23 cellular contexts compared by ENCODE assay signal in the genomic region with DNA sequence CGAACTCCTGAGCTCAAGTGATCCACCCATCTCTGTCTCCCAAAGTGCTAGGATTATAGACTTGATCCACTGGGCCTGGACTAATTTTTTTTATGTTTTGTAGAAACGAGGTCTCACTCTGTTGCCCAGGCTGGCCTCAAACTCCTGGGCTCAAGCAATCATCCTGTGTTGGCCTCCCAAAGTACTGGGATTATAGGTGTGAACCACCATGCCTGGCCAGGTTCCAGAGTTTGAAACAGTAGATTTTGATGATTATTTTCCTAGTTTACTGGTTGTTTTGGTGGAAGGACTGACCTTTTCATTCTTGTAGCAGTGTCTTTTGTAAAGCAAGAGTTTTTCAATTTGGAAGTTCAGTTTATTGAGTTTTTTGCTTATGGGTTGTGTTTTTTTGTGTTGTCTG. TPM values are rescaled to one million over a fixed set of nuclear protein-coding genes. Genes with fewer than 3 reads are reported as not detected.
DNase-seq lines count a peak whose midpoint lies in the region; ATAC-seq, FAIRE-seq and TF ChIP-seq lines count a peak whose summit lies in the region.
"Had no signal": no experiment of that assay in that cellular context is flagged by ENCODE, and none has a peak within 500 bp of the region (broad histone marks: within the 10 kb centered on the region; RNA-seq: fewer than 3 reads in every experiment).

No MANE protein-coding gene starts in this region.

- no peaks in the 10 kb centered on the region for H4K20me1 ChIP-seq in HepG2 (ENCODE audit: insufficient read depth, low read length)

- WGBS in HepG2 (ENCODE audit: low lambda C conversion rate) = 89% methylated on average over 2 of the region's 2 CpGs
- 83% methylated on average over 1 of the region's 2 CpGs for WGBS in right lobe of liver (ENCODE audit: insufficient coverage, low coverage, low lambda C conversion rate, missing lambda C conversion rate)

- TF ChIP-seq EP300 in HepG2 (IDR thresholded peaks at IDR 0.05; ENCODE audit: low read depth in 2 of 2, low read length in 2 of 2) = no peak
- TF ChIP-seq EP300 in HepG2 (CRISPR knock-in tag; IDR thresholded peaks at IDR 0.05; ENCODE audit: borderline replicate concordance) = no peak

- H3K4me2 ChIP-seq in HepG2 (ENCODE audit: low read depth, low read length) = no peak overlapping the region
- H3K4me2 ChIP-seq: A549 had no signal

- no TSS peak for BruUV-seq in HepG2 (replicated peaks; lab: Mats Ljungman, UMichigan)

- H3K27ac Mint-ChIP-seq in mesothelial cell of epicardium = peak overlapping the region; percentile 28
- H3K27ac Mint-ChIP-seq in glutamatergic neuron (ENCODE audit: unreplicated experiment) = no peak overlapping the region
- H3K27ac Mint-ChIP-seq: CD4-positive, alpha-beta T cell; HFFc6 had no signal

- DNase-seq in HepG2 (ENCODE audit: low spot score) = no peak
- no peak for DNase-seq in right lobe of liver
- DNase-seq in mesothelial cell of epicardium (ENCODE audit: low spot score in 2 of 2, unreplicated experiment in 2 of 2) = no peak
- peak; percentile 13 to 16 for DNase-seq in vagina (ENCODE audit: extremely low spot score in 2 of 2)
- DNase-seq in glutamatergic neuron = no peak
- DNase-seq in NCI-H2029 (lab: John Stamatoyannopoulos, UW) = no peak
- DNase-seq: AML-193; Caco-2; CD4-positive, alpha-beta T cell; GM23248; HFFc6 had no signal

- TF ChIP-seq CTCF in HepG2 (CRISPR knock-in tag; IDR thresholded peaks at IDR 0.05) = no peak
- TF ChIP-seq CTCF in right lobe of liver (IDR thresholded peaks at IDR 0.05) = no peak
- TF ChIP-seq CTCF in mesothelial cell of epicardium (IDR thresholded peaks at IDR 0.05; ENCODE audit: unreplicated experiment) = no peak
- TF ChIP-seq CTCF in vagina (IDR thresholded peaks at IDR 0.05) = no peak
- no peak for TF ChIP-seq CTCF in glutamatergic neuron (IDR thresholded peaks at IDR 0.05; ENCODE audit: partially characterized antibody, unreplicated experiment)

- H3K27ac ChIP-seq in HepG2 (ENCODE audit: extremely low read length, insufficient read depth, low read length) = peak overlapping the region; percentile 55
- H3K27ac ChIP-seq in right lobe of liver = no peak overlapping the region
- H3K27ac ChIP-seq in vagina = no peak overlapping the region
- H3K27ac ChIP-seq: 22Rv1, A549, C4-2B, GM23248 had no signal

- no peak overlapping the region for H3K4me3 Mint-ChIP-seq in mesothelial cell of epicardium
- H3K4me3 Mint-ChIP-seq in glutamatergic neuron (ENCODE audit: unreplicated experiment) = no peak overlapping the region
- H3K4me3 Mint-ChIP-seq: CD4-positive, alpha-beta T cell; HFFc6; IgD-negative memory B cell had no signal

- no peak overlapping the region for H2AFZ ChIP-seq in HepG2 (ENCODE audit: low read length)
- H2AFZ ChIP-seq: GM23248 had no signal

- H3K9ac ChIP-seq in HepG2 (ENCODE audit: insufficient read depth, low read depth, low read length) = no peak overlapping the region
- H3K9ac ChIP-seq: GM23248 had no signal

- H3K4me1 Mint-ChIP-seq in mesothelial cell of epicardium (peaks cover 3% of the 10 kb centered on the region), glutamatergic neuron (ENCODE audit: low read depth, unreplicated experiment) (peaks cover 4% of the 10 kb centered on the region)

- ATAC-seq in HepG2 = no peak
- no peak for ATAC-seq in right lobe of liver
- ATAC-seq: A549 had no signal

- POLR2A ChIA-PET in HepG2 (lab: Yijun Ruan, JAX) = interaction anchor here (0.7 to 1.9 kb wide), 3 partner anchors 13 to 17 kb away, joined by 3 to 17 read pairs (median 7); a partner anchor contains a TSS

- TF ChIP-seq POLR2A in HepG2 (IDR thresholded peaks at IDR 0.05; ENCODE audit: insufficient read depth in 1 of 2, low read depth in 2 of 2, low read length in 2 of 2) (no peak), right lobe of liver (IDR thresholded peaks at IDR 0.05) (no peak), vagina (IDR thresholded peaks at IDR 0.05) (no peak)

- peaks cover 26% of the 10 kb centered on the region for H3K9me3 Mint-ChIP-seq in mesothelial cell of epicardium
- H3K9me3 Mint-ChIP-seq in glutamatergic neuron (ENCODE audit: unreplicated experiment) = no peaks in the 10 kb centered on the region
- H3K9me3 Mint-ChIP-seq: HFFc6, IgD-negative memory B cell had no signal

- in situ Hi-C loops in HepG2 (cut with HindIII; ENCODE audit: extremely low pct_ligation_motif_present, low pct_unique_long_range_greater_than_20kb) = no loop called here

- H3K27me3 Mint-ChIP-seq in mesothelial cell of epicardium (ENCODE audit: low read depth) (no peaks in the 10 kb centered on the region), glutamatergic neuron (ENCODE audit: unreplicated experiment) (peaks cover 4% of the 10 kb centered on the region)
- H3K27me3 Mint-ChIP-seq: CD4-positive, alpha-beta T cell; IgD-negative memory B cell had no signal

- TF ChIP-seq RAD21 in HepG2 (CRISPR knock-in tag; IDR thresholded peaks at IDR 0.05) = no peak

- H3K36me3 ChIP-seq in HepG2 (replicated peaks in 1 of 2; ENCODE audit: control insufficient read depth in 1 of 2, insufficient read depth in 2 of 2, low read length in 2 of 2) (peaks cover 1 to 7% of the 10 kb centered on the region in 2 experiments), right lobe of liver (no peaks in the 10 kb centered on the region), vagina (no peaks in the 10 kb centered on the region)
- H3K36me3 ChIP-seq: HAP-1 had no signal

- no peaks in the 10 kb centered on the region for H3K27me3 ChIP-seq in HepG2 (ENCODE audit: control insufficient read depth in 1 of 2, insufficient read depth in 2 of 2, low read length in 2 of 2)
- no peaks in the 10 kb centered on the region for H3K27me3 ChIP-seq in right lobe of liver
- no peaks in the 10 kb centered on the region for H3K27me3 ChIP-seq in vagina

- H3K4me3 ChIP-seq in HepG2 (replicated peaks in 1 of 3; ENCODE audit: insufficient read depth in 1 of 3, low read depth in 2 of 3, low read length in 3 of 3) = no peak overlapping the region
- no peak overlapping the region for H3K4me3 ChIP-seq in right lobe of liver
- no peak overlapping the region for H3K4me3 ChIP-seq in vagina
- H3K4me3 ChIP-seq: A549, GM23248, HAP-1 had no signal

- H3K4me1 ChIP-seq in HepG2 (ENCODE audit: insufficient read depth, low read length) (peaks cover 34% of the 10 kb centered on the region), right lobe of liver (peaks cover 0 to 4% (median 0%) of the 10 kb centered on the region in 4 donors), vagina (peaks cover 14% of the 10 kb centered on the region)
- H3K4me1 ChIP-seq: A549, Caco-2 had no signal

- peaks cover 97% of the 10 kb centered on the region for H3K79me2 ChIP-seq in HepG2 (ENCODE audit: insufficient read depth, low read length)

- H3K36me3 Mint-ChIP-seq in mesothelial cell of epicardium (peaks cover 30% of the 10 kb centered on the region), glutamatergic neuron (ENCODE audit: unreplicated experiment) (no peaks in the 10 kb centered on the region)

- CTCF ChIA-PET in HepG2 (lab: Yijun Ruan, JAX; ENCODE audit: low intra/inter-chr PET ratio, low total read pairs) = no interaction called here

- peak; percentile 8 for FAIRE-seq in HepG2 (lab: Jason Lieb, UNC)
- FAIRE-seq: A549, D721Med, G401.6, GM12891, GM19239, HTR-8/SVneo had no signal

- intact Hi-C loops in HepG2 (cut with micrococcal nuclease; ENCODE audit: unreplicated experiment) = no loop called here
- intact Hi-C loops in right lobe of liver (cut with DNase I) = no loop called here
- intact Hi-C loops in vagina (cut with DNase I) = no loop called here

- H3K9me3 ChIP-seq in HepG2 (ENCODE audit: low read length) (no peaks in the 10 kb centered on the region), right lobe of liver (no peaks in the 10 kb centered on the region), vagina (no peaks in the 10 kb centered on the region)
- H3K9me3 ChIP-seq: A549, Caco-2 had no signal

RNA-seq across cellular contexts. Expression of a gene that starts 15.0 kb away (rescaled TPM):
- total RNA-seq in HepG2 (2016; rRNA removed; fragmentation: Illumina TruSeq; extraction: Trizol) (51.3 and 61.3 TPM in 2 replicates), right lobe of liver (10 to 100 TPM; 17.1 to 22.8 (median 19.2) TPM), mesothelial cell of epicardium (67.8 to 74.4 TPM (median 69.5 TPM) in 3 replicates), vagina (75.6 TPM), glutamatergic neuron (ENCODE audit: unreplicated experiment) (72.5 TPM)
- total RNA-seq in HepG2 (2016; cell fraction: cytosol; rRNA removed; fragmentation: Illumina TruSeq; extraction: Trizol; ENCODE audit: low read depth) = 14.3 and 17.6 TPM in 2 replicates
- 52.6 and 55.2 TPM in 2 replicates for total RNA-seq in HepG2 (2016; cell fraction: insoluble cytoplasmic fraction; rRNA removed; fragmentation: Illumina TruSeq; extraction: Trizol)
- total RNA-seq in HepG2 (2016; cell fraction: membrane; rRNA removed; fragmentation: Illumina TruSeq; extraction: Trizol) = 20.5 and 20.9 TPM in 2 replicates
- 68.3 and 86.3 TPM in 2 replicates for total RNA-seq in HepG2 (2016; cell fraction: nucleus; rRNA removed; fragmentation: Illumina TruSeq; extraction: Trizol)
- 10.2 and 12.0 TPM in 2 replicates for polyA plus RNA-seq in HepG2 (2011; rRNA removed)
- polyA plus RNA-seq in HepG2 (2011; cell fraction: cytosol; rRNA removed) = 5.5 and 7.0 TPM in 2 replicates
- polyA plus RNA-seq in HepG2 (2011; cell fraction: nucleus; rRNA removed) = 68.4 and 82.0 TPM in 2 replicates
- polyA plus RNA-seq in HepG2 (2012) = 19.1 and 30.8 TPM in 2 replicates
- 3.8 and 4.8 TPM in 2 replicates for polyA plus RNA-seq in HepG2 (2016; cell fraction: cytosol; fragmentation: Illumina TruSeq; extraction: Trizol; ENCODE audit: low read depth)
- 30.8 and 43.5 TPM in 2 replicates for polyA plus RNA-seq in HepG2 (2016; cell fraction: insoluble cytoplasmic fraction; fragmentation: Illumina TruSeq; extraction: Trizol; ENCODE audit: low read depth)
- 8.6 and 10.2 TPM in 2 replicates for polyA plus RNA-seq in HepG2 (2016; cell fraction: membrane; fragmentation: Illumina TruSeq; extraction: Trizol; ENCODE audit: low read depth)
- 146 and 156 TPM in 2 replicates for polyA plus RNA-seq in HepG2 (2016; cell fraction: nucleus; fragmentation: Illumina TruSeq; extraction: Trizol; ENCODE audit: insufficient read depth, low read depth)
- polyA minus RNA-seq in HepG2 (2011; rRNA and poly(A)+ RNA removed; ENCODE audit: low replicate concordance) = 17.9 and 49.9 TPM in 2 replicates
- 22.2 and 23.7 TPM in 2 replicates for polyA minus RNA-seq in HepG2 (2011; cell fraction: cytosol; rRNA and poly(A)+ RNA removed)
- polyA minus RNA-seq in HepG2 (2011; cell fraction: nucleus; rRNA and poly(A)+ RNA removed) = 47.6 and 50.8 TPM in 2 replicates

RNA-seq across cellular contexts. Expression of a gene that starts 20.8 kb away (rescaled TPM):
- 0.18 and 0.62 TPM in 2 replicates for total RNA-seq in HepG2 (2016; rRNA removed; fragmentation: Illumina TruSeq; extraction: Trizol)
- 0.30 and 0.44 TPM in 2 replicates for total RNA-seq in HepG2 (2016; cell fraction: cytosol; rRNA removed; fragmentation: Illumina TruSeq; extraction: Trizol; ENCODE audit: low read depth)
- 0.22 and 0.82 TPM in 2 replicates for total RNA-seq in HepG2 (2016; cell fraction: insoluble cytoplasmic fraction; rRNA removed; fragmentation: Illumina TruSeq; extraction: Trizol)
- total RNA-seq in HepG2 (2016; cell fraction: membrane; rRNA removed; fragmentation: Illumina TruSeq; extraction: Trizol) = 0.62 and 0.77 TPM in 2 replicates
- 0.94 and 1.2 TPM in 2 replicates for total RNA-seq in HepG2 (2016; cell fraction: nucleus; rRNA removed; fragmentation: Illumina TruSeq; extraction: Trizol)
- polyA plus RNA-seq in HepG2 (2011; rRNA removed) = 0.59 and 0.63 TPM in 2 replicates
- polyA plus RNA-seq in HepG2 (2011; cell fraction: cytosol; rRNA removed) = 0.06 and 0.16 TPM in 2 replicates
- 2.4 and 3.5 TPM in 2 replicates for polyA plus RNA-seq in HepG2 (2011; cell fraction: nucleus; rRNA removed)
- polyA plus RNA-seq in HepG2 (2012) = 0.16 and 0.23 TPM in 2 replicates
- polyA plus RNA-seq in HepG2 (2016; cell fraction: cytosol; fragmentation: Illumina TruSeq; extraction: Trizol; ENCODE audit: low read depth) = 0.15 and 0.20 TPM in 2 replicates
- not detected in 2 replicates for polyA plus RNA-seq in HepG2 (2016; cell fraction: insoluble cytoplasmic fraction; fragmentation: Illumina TruSeq; extraction: Trizol; ENCODE audit: low read depth)
- polyA plus RNA-seq in HepG2 (2016; cell fraction: membrane; fragmentation: Illumina TruSeq; extraction: Trizol; ENCODE audit: low read depth) = 0.30 TPM in 1 of 2 replicates, not detected in the other
- 2.0 and 2.2 TPM in 2 replicates for polyA plus RNA-seq in HepG2 (2016; cell fraction: nucleus; fragmentation: Illumina TruSeq; extraction: Trizol; ENCODE audit: insufficient read depth, low read depth)
- 1.8 TPM in 1 of 2 replicates, not detected in the other for polyA minus RNA-seq in HepG2 (2011; rRNA and poly(A)+ RNA removed; ENCODE audit: low replicate concordance)
- polyA minus RNA-seq in HepG2 (2011; cell fraction: cytosol; rRNA and poly(A)+ RNA removed) = not detected in 2 replicates
- 3.0 and 4.8 TPM in 2 replicates for polyA minus RNA-seq in HepG2 (2011; cell fraction: nucleus; rRNA and poly(A)+ RNA removed)
- total RNA-seq in right lobe of liver = not detected
- not detected in 3 replicates for total RNA-seq in mesothelial cell of epicardium
- not detected for total RNA-seq in vagina
- total RNA-seq in glutamatergic neuron (ENCODE audit: unreplicated experiment) = not detected
- total RNA-seq: CD4-positive, alpha-beta T cell; GM23248; H4; HFFc6 had no signal
- polyA plus RNA-seq: A549, BJ, GM23248, IgD-negative memory B cell had no signal

RNA-seq across cellular contexts. Expression of a gene that starts 46.1 kb away (rescaled TPM):
- total RNA-seq in HepG2 (2016; rRNA removed; fragmentation: Illumina TruSeq; extraction: Trizol) (not detected in 2 replicates), right lobe of liver (under 1 TPM in 1 of 6 experiments, not detected in 5; 0.76 TPM), mesothelial cell of epicardium (0.29 TPM in 1 of 3 replicates, not detected in the others), vagina (not detected), glutamatergic neuron (ENCODE audit: unreplicated experiment) (0.76 TPM)
- not detected in 2 replicates for total RNA-seq in HepG2 (2016; cell fraction: cytosol; rRNA removed; fragmentation: Illumina TruSeq; extraction: Trizol; ENCODE audit: low read depth)
- total RNA-seq in HepG2 (2016; cell fraction: insoluble cytoplasmic fraction; rRNA removed; fragmentation: Illumina TruSeq; extraction: Trizol) = not detected in 2 replicates
- total RNA-seq in HepG2 (2016; cell fraction: membrane; rRNA removed; fragmentation: Illumina TruSeq; extraction: Trizol) = not detected in 2 replicates
- total RNA-seq in HepG2 (2016; cell fraction: nucleus; rRNA removed; fragmentation: Illumina TruSeq; extraction: Trizol) = not detected in 2 replicates
- polyA plus RNA-seq in HepG2 (2011; rRNA removed) = not detected in 2 replicates
- not detected in 2 replicates for polyA plus RNA-seq in HepG2 (2011; cell fraction: cytosol; rRNA removed)
- 0.21 and 0.71 TPM in 2 replicates for polyA plus RNA-seq in HepG2 (2011; cell fraction: nucleus; rRNA removed)
- polyA plus RNA-seq in HepG2 (2012) = 0.21 TPM in 1 of 2 replicates, not detected in the other
- not detected in 2 replicates for polyA plus RNA-seq in HepG2 (2016; cell fraction: cytosol; fragmentation: Illumina TruSeq; extraction: Trizol; ENCODE audit: low read depth)
- polyA plus RNA-seq in HepG2 (2016; cell fraction: insoluble cytoplasmic fraction; fragmentation: Illumina TruSeq; extraction: Trizol; ENCODE audit: low read depth) = not detected in 2 replicates
- polyA plus RNA-seq in HepG2 (2016; cell fraction: membrane; fragmentation: Illumina TruSeq; extraction: Trizol; ENCODE audit: low read depth) = not detected in 2 replicates
- polyA plus RNA-seq in HepG2 (2016; cell fraction: nucleus; fragmentation: Illumina TruSeq; extraction: Trizol; ENCODE audit: insufficient read depth, low read depth) = 0.45 TPM in 1 of 2 replicates, not detected in the other
- not detected in 2 replicates for polyA minus RNA-seq in HepG2 (2011; rRNA and poly(A)+ RNA removed; ENCODE audit: low replicate concordance)
- polyA minus RNA-seq in HepG2 (2011; cell fraction: cytosol; rRNA and poly(A)+ RNA removed) = not detected in 2 replicates
- not detected in 2 replicates for polyA minus RNA-seq in HepG2 (2011; cell fraction: nucleus; rRNA and poly(A)+ RNA removed)
- total RNA-seq: CD4-positive, alpha-beta T cell had no signal
- polyA plus RNA-seq: IgD-negative memory B cell had no signal

RNA-seq across cellular contexts. Expression of a gene that starts 51.8 kb away (rescaled TPM):
- 120 and 143 TPM in 2 replicates for total RNA-seq in HepG2 (2016; rRNA removed; fragmentation: Illumina TruSeq; extraction: Trizol)
- 60.4 and 70.3 TPM in 2 replicates for total RNA-seq in HepG2 (2016; cell fraction: cytosol; rRNA removed; fragmentation: Illumina TruSeq; extraction: Trizol; ENCODE audit: low read depth)
- 129 and 145 TPM in 2 replicates for total RNA-seq in HepG2 (2016; cell fraction: insoluble cytoplasmic fraction; rRNA removed; fragmentation: Illumina TruSeq; extraction: Trizol)
- total RNA-seq in HepG2 (2016; cell fraction: membrane; rRNA removed; fragmentation: Illumina TruSeq; extraction: Trizol) = 63.1 and 70.2 TPM in 2 replicates
- total RNA-seq in HepG2 (2016; cell fraction: nucleus; rRNA removed; fragmentation: Illumina TruSeq; extraction: Trizol) = 47.8 and 63.8 TPM in 2 replicates
- 159 and 181 TPM in 2 replicates for polyA plus RNA-seq in HepG2 (2011; rRNA removed)
- 124 and 244 TPM in 2 replicates for polyA plus RNA-seq in HepG2 (2011; cell fraction: cytosol; rRNA removed)
- 150 and 188 TPM in 2 replicates for polyA plus RNA-seq in HepG2 (2011; cell fraction: nucleus; rRNA removed)
- polyA plus RNA-seq in HepG2 (2012) = 66.3 and 104 TPM in 2 replicates
- 67.3 and 70.6 TPM in 2 replicates for polyA plus RNA-seq in HepG2 (2016; cell fraction: cytosol; fragmentation: Illumina TruSeq; extraction: Trizol; ENCODE audit: low read depth)
- polyA plus RNA-seq in HepG2 (2016; cell fraction: insoluble cytoplasmic fraction; fragmentation: Illumina TruSeq; extraction: Trizol; ENCODE audit: low read depth) = 125 and 141 TPM in 2 replicates
- 61.9 and 66.8 TPM in 2 replicates for polyA plus RNA-seq in HepG2 (2016; cell fraction: membrane; fragmentation: Illumina TruSeq; extraction: Trizol; ENCODE audit: low read depth)
- polyA plus RNA-seq in HepG2 (2016; cell fraction: nucleus; fragmentation: Illumina TruSeq; extraction: Trizol; ENCODE audit: insufficient read depth, low read depth) = 98.1 and 122 TPM in 2 replicates
- 36.0 and 80.8 TPM in 2 replicates for polyA minus RNA-seq in HepG2 (2011; rRNA and poly(A)+ RNA removed; ENCODE audit: low replicate concordance)
- 35.0 and 38.4 TPM in 2 replicates for polyA minus RNA-seq in HepG2 (2011; cell fraction: cytosol; rRNA and poly(A)+ RNA removed)
- polyA minus RNA-seq in HepG2 (2011; cell fraction: nucleus; rRNA and poly(A)+ RNA removed) = 27.8 and 28.0 TPM in 2 replicates
- 100 to 1,000 TPM; 198 to 587 (median 295) TPM for total RNA-seq in right lobe of liver
- 80.0 to 85.3 TPM (median 80.3 TPM) in 3 replicates for total RNA-seq in mesothelial cell of epicardium
- total RNA-seq in vagina = 167 TPM
- 95.9 TPM for total RNA-seq in glutamatergic neuron (ENCODE audit: unreplicated experiment)

RNA-seq across cellular contexts. Expression of a gene that starts 59.4 kb away (rescaled TPM):
- total RNA-seq in HepG2 (2016; rRNA removed; fragmentation: Illumina TruSeq; extraction: Trizol) (0.31 TPM in 1 of 2 replicates, not detected in the other), right lobe of liver (1 to 10 TPM in 2 of 6 experiments, not detected in 4; 3.5 to 7.1 TPM), mesothelial cell of epicardium (not detected in 3 replicates), vagina (not detected), glutamatergic neuron (ENCODE audit: unreplicated experiment) (0.96 TPM)
- total RNA-seq in HepG2 (2016; cell fraction: cytosol; rRNA removed; fragmentation: Illumina TruSeq; extraction: Trizol; ENCODE audit: low read depth) = 0.30 TPM in 1 of 2 replicates, not detected in the other
- 0.13 and 0.26 TPM in 2 replicates for total RNA-seq in HepG2 (2016; cell fraction: insoluble cytoplasmic fraction; rRNA removed; fragmentation: Illumina TruSeq; extraction: Trizol)
- total RNA-seq in HepG2 (2016; cell fraction: membrane; rRNA removed; fragmentation: Illumina TruSeq; extraction: Trizol) = 0.28 TPM in 1 of 2 replicates, not detected in the other
- 0.28 TPM in 1 of 2 replicates, not detected in the other for total RNA-seq in HepG2 (2016; cell fraction: nucleus; rRNA removed; fragmentation: Illumina TruSeq; extraction: Trizol)
- polyA plus RNA-seq in HepG2 (2011; rRNA removed) = 0.07 TPM in 1 of 2 replicates, not detected in the other
- not detected in 2 replicates for polyA plus RNA-seq in HepG2 (2011; cell fraction: cytosol; rRNA removed)
- polyA plus RNA-seq in HepG2 (2011; cell fraction: nucleus; rRNA removed) = 0.10 TPM in 1 of 2 replicates, not detected in the other
- polyA plus RNA-seq in HepG2 (2012) = 4.9 and 5.3 TPM in 2 replicates
- polyA plus RNA-seq in HepG2 (2016; cell fraction: cytosol; fragmentation: Illumina TruSeq; extraction: Trizol; ENCODE audit: low read depth) = 0.10 TPM in 1 of 2 replicates, not detected in the other
- polyA plus RNA-seq in HepG2 (2016; cell fraction: insoluble cytoplasmic fraction; fragmentation: Illumina TruSeq; extraction: Trizol; ENCODE audit: low read depth) = 0.23 TPM in 1 of 2 replicates, not detected in the other
- polyA plus RNA-seq in HepG2 (2016; cell fraction: membrane; fragmentation: Illumina TruSeq; extraction: Trizol; ENCODE audit: low read depth) = not detected in 2 replicates
- polyA plus RNA-seq in HepG2 (2016; cell fraction: nucleus; fragmentation: Illumina TruSeq; extraction: Trizol; ENCODE audit: insufficient read depth, low read depth) = not detected in 2 replicates
- 0.22 and 11.7 TPM in 2 replicates for polyA minus RNA-seq in HepG2 (2011; rRNA and poly(A)+ RNA removed; ENCODE audit: low replicate concordance)
- polyA minus RNA-seq in HepG2 (2011; cell fraction: cytosol; rRNA and poly(A)+ RNA removed) = not detected in 2 replicates
- not detected in 2 replicates for polyA minus RNA-seq in HepG2 (2011; cell fraction: nucleus; rRNA and poly(A)+ RNA removed)
- total RNA-seq: GM23248 had no signal

Comparison
In these comparisons a context has a peak if more than half of its experiments do, and no peak if none do; other contexts are left out.
1. DNase-seq: peak in vagina (2 of 2); none in HepG2 (single experiment), right lobe of liver (0 of 3), mesothelial cell of epicardium (0 of 2), glutamatergic neuron (single experiment) and NCI-H2029 (single experiment).